12 cellular contexts compared by ENCODE assay signal in genomic region chr10:132444877-132445351, GRCh38. TPM values are rescaled to one million over a fixed set of nuclear protein-coding genes. Genes with fewer than 3 reads are reported as not detected.
DNase-seq lines count a peak whose midpoint lies in the region; ATAC-seq, FAIRE-seq and TF ChIP-seq lines count a peak whose summit lies in the region.
"Had no signal": no experiment of that assay in that cellular context is flagged by ENCODE, and none has a peak within 500 bp of the region (broad histone marks: within the 10 kb centered on the region; RNA-seq: fewer than 3 reads in every experiment).

No MANE protein-coding gene starts in this region.

- H3K79me2 ChIP-seq in HepG2 (ENCODE audit: insufficient read depth, low read length): no peaks in the 10 kb centered on the region

- no peak for TF ChIP-seq CTCF in HepG2 (CRISPR knock-in tag; IDR thresholded peaks at IDR 0.05)
- TF ChIP-seq CTCF in right lobe of liver (IDR thresholded peaks at IDR 0.05): no peak
- TF ChIP-seq CTCF in left ventricle myocardium inferior (IDR thresholded peaks at IDR 0.05; ENCODE audit: borderline replicate concordance): no peak

- H3K4me1 ChIP-seq in HepG2 (ENCODE audit: insufficient read depth, low read length): peaks cover 47% of the 10 kb centered on the region
- peaks cover 0 to 6% (median 0%) of the 10 kb centered on the region in 4 donors for H3K4me1 ChIP-seq in right lobe of liver
- peaks cover 14% of the 10 kb centered on the region for H3K4me1 ChIP-seq in left ventricle myocardium inferior

- H3K27ac ChIP-seq in HepG2 (ENCODE audit: extremely low read length, insufficient read depth, low read length) (no peak overlapping the region), right lobe of liver (no peak overlapping the region), left ventricle myocardium inferior (replicated peaks) (no peak overlapping the region)

- CTCF ChIA-PET in HepG2 (lab: Yijun Ruan, JAX; ENCODE audit: low intra/inter-chr PET ratio, low total read pairs): interaction anchor here (1.1 kb wide), 1 partner anchor 8 kb away, joined by 4 read pairs; no protein-coding TSS in a partner anchor

- no peak for FAIRE-seq in HepG2 (lab: Jason Lieb, UNC)

- TF ChIP-seq RAD21 in HepG2 (CRISPR knock-in tag; IDR thresholded peaks at IDR 0.05): no peak

- TF ChIP-seq POLR2A in HepG2 (IDR thresholded peaks at IDR 0.05; ENCODE audit: insufficient read depth in 1 of 2, low read depth in 2 of 2, low read length in 2 of 2): no peak
- no peak for TF ChIP-seq POLR2A in right lobe of liver (IDR thresholded peaks at IDR 0.05)

- H3K4me3 ChIP-seq in HepG2 (replicated peaks in 1 of 3; ENCODE audit: insufficient read depth in 1 of 3, low read depth in 2 of 3, low read length in 3 of 3) (no peak overlapping the region; a peak in 1 of 6 replicates), right lobe of liver (no peak overlapping the region), left ventricle myocardium inferior (no peak overlapping the region)
- H3K4me3 ChIP-seq: lung, skin epidermis had no signal

- H3K27ac Mint-ChIP-seq in effector memory CD8-positive, alpha-beta T cell: peak overlapping the region; percentile 94 to 99

- no peaks in the 10 kb centered on the region for H4K20me1 ChIP-seq in HepG2 (ENCODE audit: insufficient read depth, low read length)

- H3K9ac ChIP-seq in HepG2 (ENCODE audit: insufficient read depth, low read depth, low read length): no peak overlapping the region

- no peak for DNase-seq in HepG2 (ENCODE audit: low spot score)
- no peak for DNase-seq in right lobe of liver
- DNase-seq in NCI-H510A (lab: John Stamatoyannopoulos, UW): peak; percentile 67
- DNase-seq in effector memory CD8-positive, alpha-beta T cell: no peak
- DNase-seq in OCI-M2 (lab: John Stamatoyannopoulos, UW; ENCODE audit: unreplicated experiment): no peak
- DNase-seq in NCI-H1694 treated with DMSO at 0.1 percent for 48 hours (lab: John Stamatoyannopoulos, UW): no peak
- DNase-seq in left ventricle myocardium inferior: no peak
- DNase-seq: caudate nucleus, foreskin fibroblast had no signal

- in situ Hi-C loops in HepG2 (cut with HindIII; ENCODE audit: extremely low pct_ligation_motif_present, low pct_unique_long_range_greater_than_20kb): no loop called here

- no peak for ATAC-seq in HepG2
- no peak for ATAC-seq in right lobe of liver
- no peak for ATAC-seq in effector memory CD8-positive, alpha-beta T cell (replicated peaks)
- ATAC-seq in HG03108 (IDR thresholded peaks at IDR 0.05; ENCODE audit: unreplicated experiment): no peak

- H3K27me3 ChIP-seq in HepG2 (ENCODE audit: control insufficient read depth in 1 of 2, insufficient read depth in 2 of 2, low read length in 2 of 2) (no peaks in the 10 kb centered on the region; a peak in 1 of 5 replicates), right lobe of liver (no peaks in the 10 kb centered on the region), left ventricle myocardium inferior (ENCODE audit: low read depth) (no peaks in the 10 kb centered on the region)

- 7% methylated on average over 3 of the region's 7 CpGs for WGBS in HepG2 (ENCODE audit: low lambda C conversion rate)
- whole genome bisulfite sequencing in right lobe of liver (ENCODE audit: insufficient coverage, low coverage, low lambda C conversion rate, missing lambda C conversion rate): 25% methylated on average over 2 of the region's 7 CpGs

- H3K4me2 ChIP-seq in HepG2 (ENCODE audit: low read depth, low read length): peak overlapping the region; percentile 28; the same call in 1 of the 2 replicates

- H3K4me3 Mint-ChIP-seq in effector memory CD8-positive, alpha-beta T cell: peak overlapping the region; percentile 43 to 49

- peaks cover 11% of the 10 kb centered on the region for H3K36me3 Mint-ChIP-seq in effector memory CD8-positive, alpha-beta T cell (ENCODE audit: insufficient read depth)

- no peaks in the 10 kb centered on the region for H3K9me3 Mint-ChIP-seq in effector memory CD8-positive, alpha-beta T cell

- TF ChIP-seq EP300 in HepG2 (IDR thresholded peaks at IDR 0.05; ENCODE audit: low read depth in 2 of 2, low read length in 2 of 2) (no peak), HepG2 (CRISPR knock-in tag; IDR thresholded peaks at IDR 0.05; ENCODE audit: borderline replicate concordance) (no peak)

- no TSS peak for BruUV-seq in HepG2 (replicated peaks; lab: Mats Ljungman, UMichigan)

- H2AFZ ChIP-seq in HepG2 (ENCODE audit: low read length): no peak overlapping the region

- H3K27me3 Mint-ChIP-seq in effector memory CD8-positive, alpha-beta T cell: no peaks in the 10 kb centered on the region

- POLR2A ChIA-PET in HepG2 (lab: Yijun Ruan, JAX): no interaction called here

- H3K36me3 ChIP-seq in HepG2 (replicated peaks in 1 of 2; ENCODE audit: control insufficient read depth in 1 of 2, insufficient read depth in 2 of 2, low read length in 2 of 2): no peaks in the 10 kb centered on the region
- H3K36me3 ChIP-seq in right lobe of liver: no peaks in the 10 kb centered on the region
- no peaks in the 10 kb centered on the region for H3K36me3 ChIP-seq in left ventricle myocardium inferior

- intact Hi-C loops in HepG2 (cut with micrococcal nuclease; ENCODE audit: unreplicated experiment) (no loop called here), right lobe of liver (cut with DNase I) (loop anchor here in 1 of 2 donors (5.0 kb wide), 1 partner anchor 53 kb away; no protein-coding TSS in a partner anchor), left ventricle myocardium inferior (cut with micrococcal nuclease) (no loop called here)

- peaks cover 25 to 28% of the 10 kb centered on the region in 2 donors for H3K4me1 Mint-ChIP-seq in effector memory CD8-positive, alpha-beta T cell (ENCODE audit: low read depth in 2 of 2)

- H3K9me3 ChIP-seq in HepG2 (ENCODE audit: low read length) (no peaks in the 10 kb centered on the region), right lobe of liver (no peaks in the 10 kb centered on the region), left ventricle myocardium inferior (replicated peaks) (no peaks in the 10 kb centered on the region)

TF ChIP-seq in HepG2, 621 proteins besides CTCF, POLR2A, EP300 and RAD21:
- TF ChIP-seq KDM4B (CRISPR knock-in tag; IDR thresholded peaks at IDR 0.05): no peak
- TF ChIP-seq MAF1 (CRISPR knock-in tag; IDR thresholded peaks at IDR 0.05; ENCODE audit: borderline replicate concordance): no peak
- no peak for TF ChIP-seq REPIN1 (CRISPR knock-in tag; IDR thresholded peaks at IDR 0.05; ENCODE audit: borderline replicate concordance, low read depth)

RNA-seq across cellular contexts. Expression of gene PWWP2B, which starts 47.9 kb away (rescaled TPM):
- total RNA-seq in HepG2 (2016; rRNA removed; fragmentation: Illumina TruSeq; extraction: Trizol) (3.5 and 4.7 TPM in 2 replicates), right lobe of liver (10 to 100 TPM in 1 of 6 experiments, 1 to 10 TPM in 5; 3.0 to 12.2 (median 5.1) TPM), left ventricle myocardium inferior (17.2 TPM)
- 1.3 and 1.8 TPM in 2 replicates for total RNA-seq in HepG2 (2016; cell fraction: cytosol; rRNA removed; fragmentation: Illumina TruSeq; extraction: Trizol; ENCODE audit: low read depth)
- 3.2 and 5.1 TPM in 2 replicates for total RNA-seq in HepG2 (2016; cell fraction: insoluble cytoplasmic fraction; rRNA removed; fragmentation: Illumina TruSeq; extraction: Trizol)
- total RNA-seq in HepG2 (2016; cell fraction: membrane; rRNA removed; fragmentation: Illumina TruSeq; extraction: Trizol): 3.2 and 3.7 TPM in 2 replicates
- total RNA-seq in HepG2 (2016; cell fraction: nucleus; rRNA removed; fragmentation: Illumina TruSeq; extraction: Trizol): 2.9 and 3.1 TPM in 2 replicates
- polyA plus RNA-seq in HepG2 (2011; rRNA removed): 2.3 and 3.7 TPM in 2 replicates
- 3.1 and 4.4 TPM in 2 replicates for polyA plus RNA-seq in HepG2 (2011; cell fraction: cytosol; rRNA removed)
- 12.7 and 14.5 TPM in 2 replicates for polyA plus RNA-seq in HepG2 (2011; cell fraction: nucleus; rRNA removed)
- polyA plus RNA-seq in HepG2 (2012): 2.3 and 4.1 TPM in 2 replicates
- 1.2 and 1.3 TPM in 2 replicates for polyA plus RNA-seq in HepG2 (2016; cell fraction: cytosol; fragmentation: Illumina TruSeq; extraction: Trizol; ENCODE audit: low read depth)
- polyA plus RNA-seq in HepG2 (2016; cell fraction: insoluble cytoplasmic fraction; fragmentation: Illumina TruSeq; extraction: Trizol; ENCODE audit: low read depth): 2.8 and 3.2 TPM in 2 replicates
- 2.2 and 2.3 TPM in 2 replicates for polyA plus RNA-seq in HepG2 (2016; cell fraction: membrane; fragmentation: Illumina TruSeq; extraction: Trizol; ENCODE audit: low read depth)
- 5.4 and 5.6 TPM in 2 replicates for polyA plus RNA-seq in HepG2 (2016; cell fraction: nucleus; fragmentation: Illumina TruSeq; extraction: Trizol; ENCODE audit: insufficient read depth, low read depth)
- polyA minus RNA-seq in HepG2 (2011; rRNA and poly(A)+ RNA removed; ENCODE audit: low replicate concordance): 3.9 and 6.3 TPM in 2 replicates
- 4.8 and 5.9 TPM in 2 replicates for polyA minus RNA-seq in HepG2 (2011; cell fraction: cytosol; rRNA and poly(A)+ RNA removed)
- polyA minus RNA-seq in HepG2 (2011; cell fraction: nucleus; rRNA and poly(A)+ RNA removed): 2.7 and 3.5 TPM in 2 replicates
